Comparison of ENCODE assay signal across 9 cellular contexts in the genomic region with DNA sequence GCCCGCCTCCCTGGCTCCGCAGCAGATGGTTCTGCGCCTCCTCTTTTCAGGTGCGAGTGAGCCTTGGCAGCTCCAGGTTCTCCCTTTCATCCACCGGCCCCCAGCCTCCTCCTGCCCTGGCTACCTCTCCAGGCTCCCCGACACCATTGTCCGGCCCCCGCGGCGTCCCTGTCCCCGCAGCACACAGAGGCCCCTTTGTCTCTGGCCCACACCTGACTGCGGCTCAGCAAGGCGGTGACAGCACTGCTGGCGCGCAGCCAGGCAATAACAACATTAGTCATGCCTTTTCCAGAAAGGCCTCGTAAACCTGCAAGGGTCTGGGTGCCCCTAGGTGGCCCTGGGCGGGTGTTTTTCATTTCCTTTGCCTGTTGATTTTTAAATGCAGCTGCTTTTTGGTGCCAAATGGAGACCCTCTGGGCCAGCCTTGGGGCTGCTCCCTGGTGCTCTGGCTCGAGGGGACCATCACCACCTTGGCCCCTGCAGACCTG.
DNase-seq lines count a peak whose midpoint lies in the region; ATAC-seq, FAIRE-seq and TF ChIP-seq lines count a peak whose summit lies in the region.
"Had no signal": no experiment of that assay in that cellular context is flagged by ENCODE, and none has a peak within 500 bp of the region (broad histone marks: within the 10 kb centered on the region; RNA-seq: fewer than 3 reads in every experiment).

No MANE protein-coding gene starts in this region.

- intact Hi-C loops in prostate gland (cut with DNase I): no loop called here
- intact Hi-C loops in CD4-positive, alpha-beta memory T cell (cut with micrococcal nuclease): no loop called here

- no peak overlapping the region for H3K4me3 ChIP-seq in A549
- no peak overlapping the region for H3K4me3 ChIP-seq in prostate gland
- H3K4me3 ChIP-seq in CD4-positive, alpha-beta memory T cell (ENCODE audit: low read length in 2 of 2): no peak overlapping the region

- no peak overlapping the region for H3K27ac Mint-ChIP-seq in CD4-positive, alpha-beta memory T cell

- peaks cover 0 to 4% (median 0%) of the 10 kb centered on the region in 8 donors for H3K9me3 Mint-ChIP-seq in CD4-positive, alpha-beta memory T cell

- no peaks in the 10 kb centered on the region for H3K27me3 ChIP-seq in prostate gland (replicated peaks; ENCODE audit: insufficient read depth)
- H3K27me3 ChIP-seq in CD4-positive, alpha-beta memory T cell (ENCODE audit: insufficient read depth, low read length): no peaks in the 10 kb centered on the region

- no peak overlapping the region for H3K4me3 Mint-ChIP-seq in CD4-positive, alpha-beta memory T cell
- H3K4me3 Mint-ChIP-seq: CD8-positive, alpha-beta memory T cell had no signal

- H3K36me3 Mint-ChIP-seq in CD4-positive, alpha-beta memory T cell: no peaks in the 10 kb centered on the region

- peak overlapping the region; percentile 47; the same call in 2 of the 3 replicates for H3K4me2 ChIP-seq in A549

- TF ChIP-seq RAD21 in A549 (conservative IDR thresholded peaks at IDR 0.05 in 1 of 2, IDR thresholded peaks at IDR 0.05 in 1 of 2): no peak

- CTCF ChIA-PET in A549 (lab: Yijun Ruan, JAX): no interaction called here
- CTCF ChIA-PET in CD4-positive, alpha-beta memory T cell (lab: Charles Lee; ENCODE audit: partially characterized antibody): no interaction called here

- no peaks in the 10 kb centered on the region for H3K4me1 Mint-ChIP-seq in CD4-positive, alpha-beta memory T cell

- H3K27ac ChIP-seq in A549: peak overlapping the region; percentile 27 to 58; a peak in 2 of 6 replicates
- H3K27ac ChIP-seq in prostate gland: peak overlapping the region; percentile 14 to 29
- H3K27ac ChIP-seq in CD4-positive, alpha-beta memory T cell (ENCODE audit: low read depth, low read length): no peak overlapping the region

- FAIRE-seq in A549 (lab: Jason Lieb, UNC) (no peak), RCC 7860 (lab: Jason Lieb, UNC) (peak; percentile 15)

- H3K4me1 ChIP-seq in A549: peaks cover 35% of the 10 kb centered on the region
- peaks cover 4% of the 10 kb centered on the region for H3K4me1 ChIP-seq in prostate gland (replicated peaks)
- H3K4me1 ChIP-seq in CD4-positive, alpha-beta memory T cell (ENCODE audit: insufficient read depth, low read length): no peaks in the 10 kb centered on the region

- TF ChIP-seq POLR2A in A549 (IDR thresholded peaks at IDR 0.05; ENCODE audit: low read length) (no peak), prostate gland (IDR thresholded peaks at IDR 0.05) (peak; percentile 62)

- 0% methylated on average over 1 of the region's 18 CpGs for WGBS in A549 (ENCODE audit: missing lambda C conversion rate)
- 14% methylated on average over 18 of the region's 18 CpGs for WGBS in prostate gland

- TF ChIP-seq CTCF in A549 (IDR thresholded peaks at IDR 0.05): no peak
- TF ChIP-seq CTCF in prostate gland (IDR thresholded peaks at IDR 0.05): peak in 1 of 4 experiments; percentile 10

- POLR2A ChIA-PET in A549 (lab: Yijun Ruan, JAX): no interaction called here
- POLR2A ChIA-PET in CD4-positive, alpha-beta memory T cell (lab: Charles Lee; ENCODE audit: partially characterized antibody): no interaction called here

- DNase-seq in A549 (ENCODE audit: low read depth in 1 of 2, low spot score in 1 of 2) (peak; percentile 38 to 42), HuH-7 (ENCODE audit: low spot score) (peak; percentile 83), RCC 7860 (ENCODE audit: low spot score) (peak; percentile 77), cerebellar cortex (ENCODE audit: low spot score) (peak; percentile 31), prostate gland (ENCODE audit: low spot score) (peak; percentile 95)
- no peak for DNase-seq in CD4-positive, alpha-beta memory T cell

- H3K36me3 ChIP-seq in prostate gland: no peaks in the 10 kb centered on the region
- no peaks in the 10 kb centered on the region for H3K36me3 ChIP-seq in CD4-positive, alpha-beta memory T cell (ENCODE audit: insufficient read depth, low read length)

- ATAC-seq in A549: peak in 1 of 2 experiments; percentile 63; a peak in 4 of 6 replicates
- no peak for ATAC-seq in HG02610 (IDR thresholded peaks at IDR 0.05; ENCODE audit: unreplicated experiment)
- no peak for ATAC-seq in GM19324 (IDR thresholded peaks at IDR 0.05; ENCODE audit: low FRiP score, unreplicated experiment)

- TF ChIP-seq EP300 in A549 (IDR thresholded peaks at IDR 0.05): no peak

- peaks cover 9 to 25% of the 10 kb centered on the region in 2 donors for H3K27me3 Mint-ChIP-seq in CD4-positive, alpha-beta memory T cell

- H3K9me3 ChIP-seq in A549: no peaks in the 10 kb centered on the region
- no peaks in the 10 kb centered on the region for H3K9me3 ChIP-seq in prostate gland
- no peaks in the 10 kb centered on the region for H3K9me3 ChIP-seq in CD4-positive, alpha-beta memory T cell (ENCODE audit: control insufficient read depth in 1 of 2, low read length in 2 of 2)

TF ChIP-seq in A549, 52 proteins besides CTCF, POLR2A, EP300 and RAD21:
- no peak for TF ChIP-seq NFE2L2 (conservative IDR thresholded peaks at IDR 0.05; ENCODE audit: low read length)
- TF ChIP-seq, protein P1, sequence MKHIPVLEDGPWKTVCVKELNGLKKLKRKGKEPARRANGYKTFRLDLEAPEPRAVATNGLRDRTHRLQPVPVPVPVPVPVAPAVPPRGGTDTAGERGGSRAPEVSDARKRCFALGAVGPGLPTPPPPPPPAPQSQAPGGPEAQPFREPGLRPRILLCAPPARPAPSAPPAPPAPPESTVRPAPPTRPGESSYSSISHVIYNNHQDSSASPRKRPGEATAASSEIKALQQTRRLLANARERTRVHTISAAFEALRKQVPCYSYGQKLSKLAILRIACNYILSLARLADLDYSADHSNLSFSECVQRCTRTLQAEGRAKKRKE (CRISPR knock-in tag; IDR thresholded peaks at IDR 0.05; ENCODE audit: low read depth): no peak
- no peak for TF ChIP-seq HOXB13 (CRISPR knock-in tag; IDR thresholded peaks at IDR 0.05; ENCODE audit: low read depth)
- no peak for TF ChIP-seq USF2 (IDR thresholded peaks at IDR 0.05)
- TF ChIP-seq FOSB (CRISPR knock-in tag; IDR thresholded peaks at IDR 0.05): no peak
- TF ChIP-seq RNF2 (IDR thresholded peaks at IDR 0.05; ENCODE audit: borderline replicate concordance, low read depth): no peak
- TF ChIP-seq HOXA7 (CRISPR knock-in tag; IDR thresholded peaks at IDR 0.05): no peak
- no peak for TF ChIP-seq E2F6 (IDR thresholded peaks at IDR 0.05; ENCODE audit: borderline replicate concordance, low read depth)
- no peak for TF ChIP-seq ELK1 (IDR thresholded peaks at IDR 0.05; ENCODE audit: low read depth, low read length)

Comparison
In these comparisons a context has a peak if more than half of its experiments do, and no peak if none do; other contexts are left out.
1. DNase-seq: peak in A549 (2 of 2), HuH-7 (single experiment), RCC 7860 (single experiment), cerebellar cortex (single experiment) and prostate gland (single experiment); none in CD4-positive, alpha-beta memory T cell (0 of 5).